13 cellular contexts compared by ENCODE assay signal in the genomic region with DNA sequence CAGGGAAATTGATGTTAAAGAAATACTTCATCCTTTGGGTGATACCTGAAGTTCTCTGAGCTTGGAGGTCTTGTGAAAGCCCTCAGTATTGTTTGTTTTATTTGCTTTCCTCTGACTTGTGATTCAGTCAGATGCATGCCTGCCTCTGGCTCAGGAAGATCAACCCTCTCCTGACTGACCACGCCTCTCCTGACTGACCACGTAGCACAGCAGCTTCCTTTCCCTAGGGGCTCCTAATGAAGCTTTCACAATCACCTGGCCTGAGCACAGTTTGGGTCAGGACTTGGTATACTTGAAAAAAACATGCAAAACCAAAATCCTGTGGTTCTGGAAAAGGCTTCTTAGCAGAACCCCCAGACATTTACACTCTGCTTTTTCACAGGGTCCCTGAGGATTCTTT. TPM values are rescaled to one million over a fixed set of nuclear protein-coding genes. Genes with fewer than 3 reads are reported as not detected.
DNase-seq lines count a peak whose midpoint lies in the region; ATAC-seq and TF ChIP-seq lines count a peak whose summit lies in the region.
"Had no signal": no experiment of that assay in that cellular context is flagged by ENCODE, and none has a peak within 500 bp of the region (broad histone marks: within the 10 kb centered on the region; RNA-seq: fewer than 3 reads in every experiment).

No MANE protein-coding gene starts in this region.

- H3K4me3 Mint-ChIP-seq in MCF 10A (ENCODE audit: unreplicated experiment) = peak overlapping the region; percentile 80
- no peak overlapping the region for H3K4me3 Mint-ChIP-seq in endothelial cell (ENCODE audit: unreplicated experiment)
- H3K4me3 Mint-ChIP-seq: activated CD8-positive, alpha-beta T cell treated with anti-CD3 and anti-CD28 coated beads, Interleukin-2, amount 10 ng/mL, durations not matched to agents 7 days and 5 days; activated naive CD8-positive, alpha-beta T cell treated with anti-CD3 and anti-CD28 coated beads for 36 hours had no signal

- POLR2A ChIA-PET in MCF 10A (lab: Yijun Ruan, JAX) = interaction anchor here (0.5 to 37.2 kb wide), 17 partner anchors 9 to 337 kb away, joined by 3 to 1604 read pairs (median 4); partner anchors contain the start of genes LECT2, SMAD5 and TGFBI

- CTCF ChIA-PET in MCF 10A (lab: Yijun Ruan, JAX) = interaction anchor here (0.8 to 18.0 kb wide), 13 partner anchors 11 to 103 kb away, joined by 3 to 171 read pairs (median 6); no protein-coding TSS in a partner anchor

- no peak for TF ChIP-seq POLR2A in breast epithelium (IDR thresholded peaks at IDR 0.05)

- H3K36me3 ChIP-seq in breast epithelium = no peaks in the 10 kb centered on the region
- no peaks in the 10 kb centered on the region for H3K36me3 ChIP-seq in upper lobe of right lung
- H3K36me3 ChIP-seq: transverse colon had no signal

- H3K36me3 Mint-ChIP-seq in MCF 10A (ENCODE audit: insufficient read depth, unreplicated experiment) = peaks cover 68% of the 10 kb centered on the region
- no peaks in the 10 kb centered on the region for H3K36me3 Mint-ChIP-seq in endothelial cell (ENCODE audit: low read depth, unreplicated experiment)

- no peak for ATAC-seq in upper lobe of right lung
- ATAC-seq: activated CD8-positive, alpha-beta T cell treated with anti-CD3 and anti-CD28 coated beads, Interleukin-2, amount 10 ng/mL, durations not matched to agents 7 days and 5 days had no signal

- peak overlapping the region; percentile 76 for H3K27ac Mint-ChIP-seq in MCF 10A (ENCODE audit: low read depth, unreplicated experiment)
- no peak overlapping the region for H3K27ac Mint-ChIP-seq in endothelial cell (ENCODE audit: unreplicated experiment)
- H3K27ac Mint-ChIP-seq: activated CD8-positive, alpha-beta T cell treated with anti-CD3 and anti-CD28 coated beads, Interleukin-2, amount 10 ng/mL, durations not matched to agents 7 days and 5 days; activated naive CD8-positive, alpha-beta T cell treated with anti-CD3 and anti-CD28 coated beads for 36 hours had no signal

- TF ChIP-seq CTCF in MCF 10A (IDR thresholded peaks at IDR 0.05; ENCODE audit: unreplicated experiment) (no peak), breast epithelium (IDR thresholded peaks at IDR 0.05) (no peak), foreskin fibroblast (IDR thresholded peaks at IDR 0.05; ENCODE audit: low read depth, low read length) (no peak), upper lobe of right lung (IDR thresholded peaks at IDR 0.05) (no peak), endothelial cell (IDR thresholded peaks at IDR 0.05; ENCODE audit: unreplicated experiment) (no peak)

- H3K9me3 ChIP-seq in breast epithelium (no peaks in the 10 kb centered on the region), upper lobe of right lung (no peaks in the 10 kb centered on the region)
- H3K9me3 ChIP-seq: transverse colon had no signal

- H3K27me3 Mint-ChIP-seq in MCF 10A (ENCODE audit: insufficient read depth, unreplicated experiment) (no peaks in the 10 kb centered on the region), endothelial cell (ENCODE audit: unreplicated experiment) (peaks cover 2% of the 10 kb centered on the region)

- intact Hi-C loops in MCF 10A (cut with micrococcal nuclease) = loop anchor here (1.0 to 2.0 kb wide), 2 partner anchors 21 to 26 kb away; no protein-coding TSS in a partner anchor
- intact Hi-C loops in breast epithelium (cut with DNase I; ENCODE audit: low total_unique reads) = no loop called here
- intact Hi-C loops in upper lobe of right lung (cut with DNase I) = no loop called here

- H3K27me3 ChIP-seq in breast epithelium (no peaks in the 10 kb centered on the region), upper lobe of right lung (no peaks in the 10 kb centered on the region)

- H3K4me3 ChIP-seq in breast epithelium (no peak overlapping the region), foreskin fibroblast (ENCODE audit: low read depth in 1 of 2, low read length in 2 of 2) (peak overlapping the region in 1 of 2 donors; percentile 69), upper lobe of right lung (no peak overlapping the region)
- H3K4me3 ChIP-seq: transverse colon had no signal

- H3K9me3 Mint-ChIP-seq in MCF 10A (ENCODE audit: unreplicated experiment) (peaks cover 2% of the 10 kb centered on the region), endothelial cell (ENCODE audit: unreplicated experiment) (no peaks in the 10 kb centered on the region)
- H3K9me3 Mint-ChIP-seq: activated naive CD8-positive, alpha-beta T cell treated with anti-CD3 and anti-CD28 coated beads for 36 hours had no signal

- peaks cover 9 to 12% of the 10 kb centered on the region in 2 donors for H3K4me1 ChIP-seq in breast epithelium
- H3K4me1 ChIP-seq in upper lobe of right lung = peaks cover 37% of the 10 kb centered on the region

- no peak overlapping the region for H3K27ac ChIP-seq in breast epithelium
- no peak overlapping the region for H3K27ac ChIP-seq in upper lobe of right lung

- DNase-seq in MCF 10A (ENCODE audit: unreplicated experiment) (peak; percentile 98), breast epithelium (ENCODE audit: low spot score in 2 of 2) (no peak), T1000 (lab: John Stamatoyannopoulos, UW) (peak; percentile 26), foreskin fibroblast (peak; percentile 68 to 81), upper lobe of right lung (peak; percentile 4), NCI-H1694 treated with DMSO at 0.1 percent for 48 hours (lab: John Stamatoyannopoulos, UW) (no peak), dedifferentiated amniotic fluid mesenchymal stem cell (ENCODE audit: extremely low spot score) (no peak), endothelial cell (ENCODE audit: low spot score) (no peak)
- DNase-seq: activated CD8-positive, alpha-beta T cell treated with anti-CD3 and anti-CD28 coated beads, Interleukin-2, amount 10 ng/mL, durations not matched to agents 7 days and 5 days; activated naive CD8-positive, alpha-beta T cell treated with anti-CD3 and anti-CD28 coated beads for 36 hours; effector memory CD4-positive, alpha-beta T cell; transverse colon had no signal

- BruUV-seq in MCF 10A (replicated peaks; lab: Mats Ljungman, UMichigan) = no TSS peak

- H3K4me1 Mint-ChIP-seq in MCF 10A (ENCODE audit: insufficient read depth, unreplicated experiment) (peaks cover 78% of the 10 kb centered on the region), endothelial cell (ENCODE audit: unreplicated experiment) (peaks cover 27% of the 10 kb centered on the region)

RNA-seq across cellular contexts. Expression of gene TGFBI, which starts 3.8 kb away (rescaled TPM):
- total RNA-seq in MCF 10A (2022) (623 and 892 TPM in 2 replicates), breast epithelium (100 to 1,000 TPM in 1 of 3 donors, 10 to 100 TPM in 2; 40.4 to 145 (median 45.2) TPM), upper lobe of right lung (96.7 TPM), endothelial cell (ENCODE audit: unreplicated experiment) (27.9 TPM)
- total RNA-seq: activated CD8-positive, alpha-beta T cell treated with anti-CD3 and anti-CD28 coated beads, Interleukin-2, amount 10 ng/mL, durations not matched to agents 7 days and 5 days; activated naive CD8-positive, alpha-beta T cell treated with anti-CD3 and anti-CD28 coated beads for 36 hours; G401 had no signal

Comparison
In these comparisons a context has a peak if more than half of its experiments do, and no peak if none do; other contexts are left out.
1. DNase-seq: peak in MCF 10A (single experiment), T1000 (single experiment), foreskin fibroblast (2 of 2) and upper lobe of right lung (single experiment); none in breast epithelium (0 of 2), NCI-H1694 treated with DMSO at 0.1 percent for 48 hours (single experiment), dedifferentiated amniotic fluid mesenchymal stem cell (single experiment) and endothelial cell (single experiment).